ENCODE assay signal across 22 cellular contexts in the genomic region with DNA sequence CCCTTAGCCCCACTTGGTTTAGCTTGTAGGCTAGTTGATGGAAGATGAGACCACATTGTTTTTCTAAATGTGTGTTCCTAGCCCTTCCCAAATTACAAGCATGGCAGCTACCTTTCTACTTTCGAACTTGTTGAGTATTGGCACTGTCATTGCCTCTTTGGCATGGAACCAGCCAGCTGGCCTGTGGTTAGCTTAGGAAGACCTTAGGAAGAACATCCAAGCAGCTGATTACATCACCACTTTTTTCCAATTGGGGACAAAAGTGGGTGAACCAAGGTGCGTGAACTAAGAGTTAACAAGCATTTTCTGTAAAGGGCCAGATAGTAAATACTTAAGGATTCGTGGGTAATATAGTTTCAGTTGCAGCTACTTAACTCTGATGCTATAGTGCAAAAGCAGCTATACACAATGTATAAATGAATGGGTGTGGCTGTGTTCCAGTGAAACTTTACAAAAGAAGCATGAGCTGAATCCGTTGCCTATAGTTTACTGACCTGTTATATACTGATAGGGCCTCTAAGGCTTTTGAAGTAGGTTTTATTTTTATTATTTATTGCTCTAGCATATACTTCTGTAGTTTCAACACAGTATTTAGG. TPM values are rescaled to one million over a fixed set of nuclear protein-coding genes. Genes with fewer than 3 reads are reported as not detected.
A peak's percentile ranks its signal among the peaks of the same experiment; 100 is the strongest.
DNase-seq lines count a peak whose midpoint lies in the region; ATAC-seq lines count a peak whose summit lies in the region.
"Had no signal": no experiment of that assay in that cellular context is flagged by ENCODE, and none has a peak within 500 bp of the region (broad histone marks: within the 10 kb centered on the region; RNA-seq: fewer than 3 reads in every experiment).

No MANE protein-coding gene starts in this region.

- H3K4me3 ChIP-seq in MG63: no peak overlapping the region
- H3K4me3 ChIP-seq: dorsolateral prefrontal cortex, skin epidermis had no signal

- no peaks in the 10 kb centered on the region for H3K9me3 ChIP-seq in MG63

- DNase-seq in RPMI7951 (ENCODE audit: low read depth): peak; percentile 8
- DNase-seq in myocyte (ENCODE audit: low read depth): peak; percentile 81
- DNase-seq in sciatic nerve (ENCODE audit: low spot score): no peak
- no peak for DNase-seq in MG63
- no peak for DNase-seq in iPS-NIHi11 (ENCODE audit: low spot score)
- DNase-seq in T-helper 2 cell: no peak
- DNase-seq: activated CD8-positive, alpha-beta memory T cell treated with anti-CD3 and anti-CD28 coated beads, Interleukin-2, amount 50 U/mL, for 4 hours; dorsolateral prefrontal cortex; H9; kidney glomerular epithelial cell; mammary epithelial cell; NCI-H1048; NCI-H187 treated with DMSO at 0.1 percent for 48 hours; NCI-H2227 treated with DMSO at 0.1 percent for 48 hours; NCI-H748 treated with DMSO at 0.1 percent for 48 hours; OCI-M1; T1000 had no signal

- peak; percentile 21 for ATAC-seq in GM19043 (IDR thresholded peaks at IDR 0.05; ENCODE audit: low read depth, unreplicated experiment)
- peak; percentile 14 for ATAC-seq in HG02610 (IDR thresholded peaks at IDR 0.05; ENCODE audit: unreplicated experiment)
- ATAC-seq in sciatic nerve: no peak
- ATAC-seq: activated T-helper 17 cell treated with anti-CD3 and anti-CD28 coated beads, Interleukin-2, amount 50 U/mL, for 72 hours; Right ventricle myocardium inferior had no signal

- intact Hi-C loops in sciatic nerve (cut with DNase I): no loop called here

- H3K27me3 ChIP-seq in MG63: no peaks in the 10 kb centered on the region
- H3K27me3 ChIP-seq: dorsolateral prefrontal cortex had no signal

- peaks cover 8% of the 10 kb centered on the region for H3K36me3 ChIP-seq in MG63

RNA-seq across cellular contexts. Expression of a gene that starts 8.5 kb away (rescaled TPM):
- total RNA-seq in RPMI7951 (2014; rRNA removed; shearing (Covaris generic)): 24.6 and 27.1 TPM in 2 replicates
- 32.7 and 53.1 TPM in 2 replicates for total RNA-seq in myocyte
- 42.8 TPM for polyA plus RNA-seq in myocyte (2012)
- 21.0 TPM for total RNA-seq in sciatic nerve
- total RNA-seq in MG63 (2014; rRNA removed; shearing (Covaris generic); ENCODE audit: low replicate concordance): 21.0 and 30.4 TPM in 2 replicates

RNA-seq across cellular contexts. Expression of a gene that starts 8.7 kb away (rescaled TPM):
- 20.0 and 22.1 TPM in 2 replicates for total RNA-seq in RPMI7951 (2014; rRNA removed; shearing (Covaris generic))
- total RNA-seq in myocyte: 6.9 and 8.9 TPM in 2 replicates
- 14.6 TPM for polyA plus RNA-seq in myocyte (2012)
- total RNA-seq in sciatic nerve: 6.5 TPM
- total RNA-seq in MG63 (2014; rRNA removed; shearing (Covaris generic); ENCODE audit: low replicate concordance): 0.53 and 0.74 TPM in 2 replicates

Comparison
In these comparisons a context has a peak if more than half of its experiments do, and no peak if none do; other contexts are left out.
1. DNase-seq: peak in RPMI7951 (single experiment) and myocyte (single experiment); none in sciatic nerve (single experiment), MG63 (single experiment), iPS-NIHi11 (single experiment) and T-helper 2 cell (0 of 5).